In the genomic region with DNA sequence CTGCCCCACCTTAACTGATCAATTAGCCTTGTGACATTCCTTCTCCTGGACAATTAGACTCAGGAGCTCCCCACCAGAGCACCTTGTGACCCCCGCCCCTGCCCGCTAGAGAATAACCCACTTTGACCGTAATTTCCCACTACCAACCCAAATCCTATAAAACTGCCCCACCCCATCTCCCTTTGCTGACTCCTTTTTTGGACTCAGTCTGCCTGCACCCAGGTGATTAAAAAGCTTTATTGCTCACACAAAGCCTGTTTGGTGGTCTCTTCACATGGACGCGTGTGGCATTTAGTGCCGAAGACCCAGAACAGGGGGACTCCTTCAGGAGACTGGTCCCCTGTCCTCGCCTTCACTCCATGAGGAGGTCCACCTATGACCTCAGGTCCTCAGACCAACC, we compare ENCODE assay signal across 12 cellular contexts. TPM values are rescaled to one million over a fixed set of nuclear protein-coding genes. Genes with fewer than 3 reads are reported as not detected.
"Had no signal": no experiment of that assay in that cellular context is flagged by ENCODE, and none has a peak within 500 bp of the region (broad histone marks: within the 10 kb centered on the region; RNA-seq: fewer than 3 reads in every experiment).

No MANE protein-coding gene starts in this region.

RNA-seq across cellular contexts. Expression of a gene that starts 12.4 kb away (rescaled TPM):
- total RNA-seq: OCI-LY7 had no signal

RNA-seq across cellular contexts. Expression of a gene that starts 16.6 kb away (rescaled TPM):
- total RNA-seq: OCI-LY7 had no signal

RNA-seq across cellular contexts. Expression of a gene that starts 44.7 kb away (rescaled TPM):
- total RNA-seq: OCI-LY7, PC-3, PC-9, Peyer's patch, Right ventricle myocardium inferior, Right ventricle myocardium superior, RPMI7951, SJCRH30, SJSA1, SK-MEL-5, T-cell had no signal
- polyA plus RNA-seq: SK-N-SH had no signal

RNA-seq across cellular contexts. Expression of a gene that starts 59.5 kb away (rescaled TPM):
- total RNA-seq: OCI-LY7, PC-3, PC-9, Peyer's patch, Right ventricle myocardium inferior, Right ventricle myocardium superior, RPMI7951, SJCRH30, SJSA1, SK-MEL-5, T-cell had no signal
- polyA plus RNA-seq: SK-N-SH had no signal
